Comparison of ENCODE assay signal across 8 cellular contexts in genomic region chr17:32349854-32350661, GRCh38. TPM values are rescaled to one million over a fixed set of nuclear protein-coding genes. Genes with fewer than 3 reads are reported as not detected.
A peak's percentile ranks its signal among the peaks of the same experiment; 100 is the strongest.
DNase-seq lines count a peak whose midpoint lies in the region; ATAC-seq and TF ChIP-seq lines count a peak whose summit lies in the region.

Gene ZNF207, plus strand, starts transcription at chr17:32350157. Its CDS starts 129 bp downstream, at chr17:32350286.

- H3K4me3 ChIP-seq in Karpas-422 (ENCODE audit: low read length) (peak within 1 kb of the TSS; percentile 91), esophagus squamous epithelium (peak within 1 kb of the TSS; percentile 76 to 86 (median 82))

- ATAC-seq in GM21786 (IDR thresholded peaks at IDR 0.05; ENCODE audit: unreplicated experiment): peak; percentile 85

- intact Hi-C loops in esophagus squamous epithelium (cut with DNase I): no loop called here

- peaks cover 34% of the 10 kb centered on the region for H4K20me1 ChIP-seq in Karpas-422 (ENCODE audit: insufficient read depth, low read depth, low read length)

- H3K27me3 ChIP-seq in Karpas-422 (ENCODE audit: low read length) (no peaks in the 10 kb centered on the region), esophagus squamous epithelium (no peaks in the 10 kb centered on the region)

- H3K9me2 ChIP-seq in Karpas-422 (replicated peaks; ENCODE audit: insufficient read depth, low read length): no peaks in the 10 kb centered on the region

- H3K4me2 ChIP-seq in Karpas-422 (ENCODE audit: low read depth, low read length, poor library complexity, severe bottlenecking): peak within 1 kb of the TSS; percentile 94

- TF ChIP-seq CTCF in esophagus squamous epithelium (IDR thresholded peaks at IDR 0.05): peak in 1 of 6 experiments; percentile 35

- H3K36me3 ChIP-seq in Karpas-422 (ENCODE audit: insufficient read depth, low read length) (peaks cover 25% of the 10 kb centered on the region), esophagus squamous epithelium (peaks cover 6 to 33% (median 9%) of the 10 kb centered on the region in 3 donors)

- no peak within 1 kb of the TSS for H2AFZ ChIP-seq in Karpas-422 (ENCODE audit: low read length)

- H3K4me1 ChIP-seq in Karpas-422 (ENCODE audit: low read length) (peaks cover 27% of the 10 kb centered on the region), esophagus squamous epithelium (peaks cover 21 to 51% (median 36%) of the 10 kb centered on the region in 3 donors)

- H3K27ac ChIP-seq in Karpas-422 (ENCODE audit: low read length) (peak within 1 kb of the TSS; percentile 84), esophagus squamous epithelium (peak within 1 kb of the TSS; percentile 95 to 99 (median 98))

- H3K9me3 ChIP-seq in Karpas-422 (ENCODE audit: low read length): no peaks in the 10 kb centered on the region
- no peaks in the 10 kb centered on the region for H3K9me3 ChIP-seq in esophagus squamous epithelium

- peak in 2 of 4 donors; percentile 53 to 86 for TF ChIP-seq POLR2A in esophagus squamous epithelium (IDR thresholded peaks at IDR 0.05)

- WGBS in esophagus squamous epithelium, 2 donors: 0 to 1% methylated on average over 39 to 43 of the region's 47 CpGs

- DNase-seq in DMS53 treated with DMSO at 0.1 percent for 48 hours (lab: John Stamatoyannopoulos, UW; ENCODE audit: unreplicated experiment) (peak; percentile 82), Karpas-422 (peak; percentile 99), RKO (ENCODE audit: low spot score) (peak; percentile 97), activated T-helper 1 cell treated with Interleukin-2 at 50 U/mL for 16 hours (ENCODE audit: low read depth) (peak; percentile 89), esophagus squamous epithelium (lab: John Stamatoyannopoulos, UW) (peak; percentile 74), myocyte (ENCODE audit: low read depth) (peak; percentile 98)
- DNase-seq in stimulated activated CD8-positive, alpha-beta memory T cell treated with anti-CD3 and anti-CD28 coated beads, Interleukin-7, amount 100 ng/mL, for 48 hours (ENCODE audit: extremely low read depth in 1 of 2, low read depth in 1 of 2): peak; percentile 83 to 89

- H3K9ac ChIP-seq in Karpas-422 (ENCODE audit: low read length): peak within 1 kb of the TSS; percentile 96

- H3K79me2 ChIP-seq in Karpas-422 (ENCODE audit: low read length): peaks cover 60% of the 10 kb centered on the region

RNA-seq across cellular contexts. Expression of gene ZNF207, which starts in this region (rescaled TPM):
- total RNA-seq in Karpas-422 (2014; rRNA removed; shearing (Covaris generic); ENCODE audit: low replicate concordance): 115 and 219 TPM in 2 replicates
- 100 to 1,000 TPM; 101 to 181 (median 137) TPM for total RNA-seq in esophagus squamous epithelium
- 125 and 140 TPM in 2 replicates for total RNA-seq in myocyte
- 92.9 TPM for polyA plus RNA-seq in myocyte (2012)

Comparison
In these comparisons a context has a peak if more than half of its experiments do, and no peak if none do; other contexts are left out.
1. Peak in every context shown above with its lines: DNase-seq, ATAC-seq, H3K4me3 ChIP-seq and H3K27ac ChIP-seq.